ENCODE assay signal across 9 cellular contexts in genomic region chr19:7355151-7355845, GRCh38. TPM values are rescaled to one million over a fixed set of nuclear protein-coding genes. Genes with fewer than 3 reads are reported as not detected.
DNase-seq lines count a peak whose midpoint lies in the region; ATAC-seq, FAIRE-seq and TF ChIP-seq lines count a peak whose summit lies in the region.
"Had no signal": no experiment of that assay in that cellular context is flagged by ENCODE, and none has a peak within 500 bp of the region (broad histone marks: within the 10 kb centered on the region; RNA-seq: fewer than 3 reads in every experiment).

No MANE protein-coding gene starts in this region.

- TF ChIP-seq CTCF in bronchial epithelial cell (IDR thresholded peaks at IDR 0.05; ENCODE audit: insufficient read depth, low read length, severe bottlenecking), result no peak
- TF ChIP-seq CTCF in CD14-positive monocyte (IDR thresholded peaks at IDR 0.05), result no peak

- H3K27me3 Mint-ChIP-seq in naive B cell (no peaks in the 10 kb centered on the region), CD14-positive monocyte (ENCODE audit: low read depth in 3 of 3) (no peaks in the 10 kb centered on the region)

- DNase-seq in AG20443 (ENCODE audit: low spot score) (peak; percentile 89), HCEC 1CT (peak; percentile 33), bronchial epithelial cell (ENCODE audit: low read depth) (peak; percentile 20), naive B cell (no peak), CD14-positive monocyte (ENCODE audit: low spot score) (no peak), NCI-H524 (lab: John Stamatoyannopoulos, UW) (no peak), SW480 (ENCODE audit: low spot score) (no peak), Ammon's horn (ENCODE audit: low spot score) (no peak)
- DNase-seq: NCI-H187 had no signal

- H3K4me3 ChIP-seq in bronchial epithelial cell (ENCODE audit: low read depth, low read length), result no peak overlapping the region

- H3K36me3 ChIP-seq in bronchial epithelial cell (ENCODE audit: control insufficient read depth, insufficient read depth, low read length), result no peaks in the 10 kb centered on the region

- intact Hi-C loops in CD14-positive monocyte (cut with micrococcal nuclease), result no loop called here

- H3K27me3 ChIP-seq in bronchial epithelial cell (ENCODE audit: control insufficient read depth, insufficient read depth, low read length), result no peaks in the 10 kb centered on the region

- H3K9me3 Mint-ChIP-seq in naive B cell (peaks cover 0 to 16% (median 8%) of the 10 kb centered on the region in 7 donors), CD14-positive monocyte (peaks cover 12 to 17% (median 13%) of the 10 kb centered on the region in 7 donors)

- H3K36me3 Mint-ChIP-seq in naive B cell (peaks cover 32 to 55% of the 10 kb centered on the region in 2 donors), CD14-positive monocyte (peaks cover 48 to 67% of the 10 kb centered on the region in 2 donors)

- ATAC-seq in naive B cell (ENCODE audit: low read depth in 2 of 2), result no peak

- H3K27ac Mint-ChIP-seq in naive B cell, result peak overlapping the region in 4 of 6 donors; percentile 80 to 95 (median 92)
- peak overlapping the region in 2 of 7 donors; percentile 59 to 89 for H3K27ac Mint-ChIP-seq in CD14-positive monocyte

- H3K4me3 Mint-ChIP-seq in naive B cell (peak overlapping the region in 6 of 8 donors; percentile 3 to 99 (median 60)), CD14-positive monocyte (no peak overlapping the region)

- H3K4me1 Mint-ChIP-seq in naive B cell, result peaks cover 61 to 95% (median 76%) of the 10 kb centered on the region in 3 donors
- H3K4me1 Mint-ChIP-seq in CD14-positive monocyte, result peaks cover 68% of the 10 kb centered on the region

- FAIRE-seq in bronchial epithelial cell (lab: Jason Lieb, UNC), result no peak

RNA-seq across cellular contexts. Expression of gene ARHGEF18, which starts 6.6 kb away (rescaled TPM):
- 65.0 and 78.7 TPM in 2 replicates for total RNA-seq in bronchial epithelial cell
- polyA plus RNA-seq in naive B cell (ENCODE audit: low read depth in 6 of 6) (10 to 100 TPM in 1 of 6 donors, 1 to 10 TPM in 5; 3.0 to 19.9 (median 4.8) TPM), CD14-positive monocyte (under 1 TPM; 0.46 to 0.87 TPM)

Comparison
In these comparisons a context has a peak if more than half of its experiments do, and no peak if none do; other contexts are left out.
1. DNase-seq: peak in AG20443 (single experiment), HCEC 1CT (single experiment) and bronchial epithelial cell (single experiment); none in naive B cell (single experiment), CD14-positive monocyte (single experiment), NCI-H524 (0 of 2), SW480 (single experiment) and Ammon's horn (single experiment).
2. H3K4me3 Mint-ChIP-seq: peak in naive B cell (6 of 8); none in CD14-positive monocyte (0 of 2).